Comparison of ENCODE assay signal across 19 cellular contexts in the genomic region with DNA sequence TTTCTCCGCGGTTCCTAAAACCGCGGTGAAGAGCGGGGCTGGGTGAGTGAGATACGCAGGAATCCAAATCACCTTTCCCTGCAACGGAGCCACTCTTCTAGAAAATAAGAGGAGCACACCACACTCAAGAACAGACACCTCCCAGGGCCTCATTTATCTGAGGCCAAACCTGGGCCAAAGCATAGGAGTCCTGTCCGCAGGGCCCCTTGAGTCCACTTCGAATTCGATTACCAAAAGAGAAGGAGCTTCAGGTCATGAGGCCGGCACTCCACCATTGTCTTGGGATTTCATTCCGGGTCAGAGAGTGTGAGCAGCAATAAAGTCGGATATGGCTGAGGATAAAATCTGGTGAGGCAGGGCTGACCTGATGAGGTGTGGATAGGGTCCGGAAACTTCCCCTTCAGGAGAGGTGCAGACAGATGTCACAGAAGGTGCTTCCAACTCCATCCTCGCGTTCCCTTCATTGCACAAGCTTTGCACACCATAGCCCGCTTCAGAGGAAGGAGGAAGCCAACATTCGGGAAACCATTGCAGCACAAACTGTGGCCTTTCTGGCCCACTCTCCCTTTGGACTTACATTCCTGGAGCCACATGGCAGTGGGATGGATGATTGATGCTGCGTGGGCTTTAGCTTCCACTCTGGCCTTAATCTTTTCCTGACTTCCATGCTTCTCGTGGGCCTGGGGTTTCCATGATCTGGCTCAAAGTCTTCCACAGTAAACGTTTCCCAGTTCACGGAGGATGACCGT. TPM values are rescaled to one million over a fixed set of nuclear protein-coding genes. Genes with fewer than 3 reads are reported as not detected.
DNase-seq lines count a peak whose midpoint lies in the region; ATAC-seq and TF ChIP-seq lines count a peak whose summit lies in the region.
"Had no signal": no experiment of that assay in that cellular context is flagged by ENCODE, and none has a peak within 500 bp of the region (broad histone marks: within the 10 kb centered on the region; RNA-seq: fewer than 3 reads in every experiment).

No MANE protein-coding gene starts in this region.

- H3K27ac ChIP-seq in SK-N-SH (ENCODE audit: low read depth in 2 of 2, low read length in 1 of 2): no peak overlapping the region
- H3K27ac ChIP-seq in colonic mucosa: no peak overlapping the region
- no peak overlapping the region for H3K27ac ChIP-seq in mesendoderm (ENCODE audit: low read depth, low read length)
- no peak overlapping the region for H3K27ac ChIP-seq in Karpas-422 (ENCODE audit: low read length)
- H3K27ac ChIP-seq: 22Rv1 had no signal

- no peak overlapping the region for H3K4me2 ChIP-seq in SK-N-SH
- no peak overlapping the region for H3K4me2 ChIP-seq in mesendoderm (ENCODE audit: low read length)
- H3K4me2 ChIP-seq in Karpas-422 (ENCODE audit: low read depth, low read length, poor library complexity, severe bottlenecking): no peak overlapping the region

- no peaks in the 10 kb centered on the region for H4K20me1 ChIP-seq in SK-N-SH (ENCODE audit: insufficient read depth)
- no peaks in the 10 kb centered on the region for H4K20me1 ChIP-seq in Karpas-422 (ENCODE audit: insufficient read depth, low read depth, low read length)

- H2AFZ ChIP-seq in SK-N-SH (ENCODE audit: low read depth): no peak overlapping the region
- no peak overlapping the region for H2AFZ ChIP-seq in Karpas-422 (ENCODE audit: low read length)

- H3K18ac ChIP-seq in mesendoderm (ENCODE audit: low read length): no peak overlapping the region

- no peak overlapping the region for H2BK15ac ChIP-seq in mesendoderm (replicated peaks; ENCODE audit: low read depth)

- no peak for TF ChIP-seq EP300 in SK-N-SH (IDR thresholded peaks at IDR 0.05; ENCODE audit: borderline replicate concordance in 1 of 2, low read depth in 1 of 2, low read length in 1 of 2)

- no peak overlapping the region for H4K5ac ChIP-seq in mesendoderm (ENCODE audit: low read length)

- no peaks in the 10 kb centered on the region for H3K9me2 ChIP-seq in SK-N-SH
- H3K9me2 ChIP-seq in Karpas-422 (replicated peaks; ENCODE audit: insufficient read depth, low read length): no peaks in the 10 kb centered on the region

- CTCF ChIA-PET in SK-N-SH (lab: Yijun Ruan, JAX): no interaction called here

- H3K36me3 ChIP-seq in SK-N-SH (replicated peaks in 1 of 2; ENCODE audit: control insufficient read depth in 1 of 2, insufficient read depth in 2 of 2, low read length in 1 of 2) (no peaks in the 10 kb centered on the region), colonic mucosa (no peaks in the 10 kb centered on the region), mesendoderm (ENCODE audit: control insufficient read depth, insufficient read depth, low read length) (no peaks in the 10 kb centered on the region), Karpas-422 (ENCODE audit: insufficient read depth, low read length) (no peaks in the 10 kb centered on the region)
- H3K36me3 ChIP-seq: BE2C had no signal

- H3K56ac ChIP-seq in mesendoderm (ENCODE audit: low read length): no peak overlapping the region

- no peak overlapping the region for H3K23ac ChIP-seq in mesendoderm (ENCODE audit: low read length)

- DNase-seq in SK-N-SH (peak; percentile 10), AG20443 (ENCODE audit: low spot score) (peak; percentile 3), colonic mucosa (peak; percentile 7), posterior vena cava (ENCODE audit: low spot score) (peak; percentile 64), mesendoderm (no peak), erythroblast (lab: John Stamatoyannopoulos, UW) (no peak), Karpas-422 (no peak)
- DNase-seq: BE2C; CD4-positive, CD25-positive, alpha-beta regulatory T cell; COR-L47; DMS153; EL; KBM-7; NCI-H1105 treated with DMSO at 0.1 percent for 48 hours; NCI-H1694 had no signal

- POLR2A ChIA-PET in SK-N-SH (lab: Yijun Ruan, JAX): no interaction called here

- H3K79me1 ChIP-seq in mesendoderm (ENCODE audit: low read length): no peaks in the 10 kb centered on the region

- no peak overlapping the region for H3K4me3 ChIP-seq in SK-N-SH (ENCODE audit: low read depth in 2 of 2, low read length in 1 of 2)
- no peak overlapping the region for H3K4me3 ChIP-seq in colonic mucosa
- H3K4me3 ChIP-seq in mesendoderm (ENCODE audit: low read length): no peak overlapping the region
- H3K4me3 ChIP-seq in Karpas-422 (ENCODE audit: low read length): no peak overlapping the region
- H3K4me3 ChIP-seq: GM12878 had no signal

- intact Hi-C loops in colonic mucosa (cut with DNase I) (no loop called here), posterior vena cava (cut with DNase I) (no loop called here)

- H3K79me2 ChIP-seq in SK-N-SH (ENCODE audit: insufficient read depth) (no peaks in the 10 kb centered on the region), mesendoderm (ENCODE audit: control insufficient read depth, insufficient read depth, low read length) (no peaks in the 10 kb centered on the region), Karpas-422 (ENCODE audit: low read length) (no peaks in the 10 kb centered on the region)

- peaks cover 9% of the 10 kb centered on the region; the same call in 1 of the 2 replicates for H3K27me3 ChIP-seq in SK-N-SH (ENCODE audit: insufficient read depth)
- H3K27me3 ChIP-seq in colonic mucosa: no peaks in the 10 kb centered on the region
- H3K27me3 ChIP-seq in mesendoderm (ENCODE audit: insufficient read depth, low read length, poor library complexity): no peaks in the 10 kb centered on the region
- H3K27me3 ChIP-seq in Karpas-422 (ENCODE audit: low read length): no peaks in the 10 kb centered on the region
- H3K27me3 ChIP-seq: BE2C had no signal

- H4K8ac ChIP-seq in mesendoderm (ENCODE audit: low read depth, low read length): no peak overlapping the region

- TF ChIP-seq RAD21 in SK-N-SH (IDR thresholded peaks at IDR 0.05; ENCODE audit: low read length): no peak

- H3K9me3 ChIP-seq in SK-N-SH: no peaks in the 10 kb centered on the region
- no peaks in the 10 kb centered on the region for H3K9me3 ChIP-seq in colonic mucosa
- no peaks in the 10 kb centered on the region for H3K9me3 ChIP-seq in Karpas-422 (ENCODE audit: low read length)
- H3K9me3 ChIP-seq: BE2C had no signal

- TF ChIP-seq CTCF in SK-N-SH (IDR thresholded peaks at IDR 0.05): no peak
- no peak for TF ChIP-seq CTCF in colonic mucosa (IDR thresholded peaks at IDR 0.05)

- no peak overlapping the region for H3K4ac ChIP-seq in mesendoderm (ENCODE audit: low read depth, low read length)

- no peak for TF ChIP-seq POLR2A in erythroblast (IDR thresholded peaks at IDR 0.05; ENCODE audit: low read length)

- H2AK5ac ChIP-seq in mesendoderm (ENCODE audit: low read length): no peak overlapping the region

- H3K9ac ChIP-seq in SK-N-SH (no peak overlapping the region), colonic mucosa (ENCODE audit: low read depth in 2 of 2, low read length in 2 of 2) (no peak overlapping the region), mesendoderm (ENCODE audit: low read length) (no peak overlapping the region), Karpas-422 (ENCODE audit: low read length) (no peak overlapping the region)

- H2BK5ac ChIP-seq in mesendoderm (ENCODE audit: low read length): no peak overlapping the region

- H2BK120ac ChIP-seq in mesendoderm (ENCODE audit: low read depth, low read length): no peak overlapping the region

- H3K4me1 ChIP-seq in SK-N-SH (ENCODE audit: control insufficient read depth in 1 of 2, insufficient read depth in 2 of 2, low read depth in 1 of 2, low read length in 1 of 2) (peaks cover 0 to 6% of the 10 kb centered on the region in 2 experiments; a peak in 1 of 4 replicates), colonic mucosa (no peaks in the 10 kb centered on the region), mesendoderm (ENCODE audit: control insufficient read depth, low read depth, low read length) (no peaks in the 10 kb centered on the region), Karpas-422 (ENCODE audit: low read length) (peaks cover 5% of the 10 kb centered on the region)
- H3K4me1 ChIP-seq: BE2C had no signal

- no peaks in the 10 kb centered on the region for H3F3A ChIP-seq in SK-N-SH (replicated peaks; ENCODE audit: insufficient read depth)

- ATAC-seq in SK-N-SH treated with all-trans-retinoic acid at 6 μM for 48 hours: no peak
- ATAC-seq: GM12878, Panc1 had no signal

- WGBS in SK-N-SH (ENCODE audit: low lambda C conversion rate): 79% methylated on average over 23 of the region's 23 CpGs
- no CpG with 5 or more reads among the region's 23 CpGs for WGBS in mesendoderm (ENCODE audit: extremely low coverage, insufficient coverage, low lambda C conversion rate)

TF ChIP-seq in SK-N-SH, 30 proteins besides CTCF, POLR2A, EP300 and RAD21 (continues in another document):
- no peak for TF ChIP-seq CHD2 (IDR thresholded peaks at IDR 0.05; ENCODE audit: low read length, partially characterized antibody)
- TF ChIP-seq YY1 (IDR thresholded peaks at IDR 0.05; ENCODE audit: low read depth): no peak
- TF ChIP-seq FOXJ3 (CRISPR knock-in tag; IDR thresholded peaks at IDR 0.05): no peak
- no peak for TF ChIP-seq JUND (IDR thresholded peaks at IDR 0.05)
- no peak for TF ChIP-seq GABPA (IDR thresholded peaks at IDR 0.05; ENCODE audit: low read depth)

TF ChIP-seq in SK-N-SH treated with all-trans-retinoic acid at 6 μM for 48 hours, 23 proteins besides CTCF, POLR2A, EP300 and RAD21 (continues in another document):
- TF ChIP-seq GLIS3 (CRISPR knock-in tag; IDR thresholded peaks at IDR 0.05) (no peak), ZFP30 (CRISPR knock-in tag; IDR thresholded peaks at IDR 0.05) (no peak), ZNF70 (CRISPR knock-in tag; IDR thresholded peaks at IDR 0.05) (no peak), ZNF565 (CRISPR knock-in tag; conservative IDR thresholded peaks at IDR 0.05; ENCODE audit: low read depth) (no peak), ZNF8 (CRISPR knock-in tag; IDR thresholded peaks at IDR 0.05) (no peak)

RNA-seq across cellular contexts. Expression of a gene that starts 27.2 kb away (rescaled TPM):
- polyA plus RNA-seq in SK-N-SH (2012; rRNA removed): 2.3 and 3.0 TPM in 2 replicates
- 2.8 and 3.1 TPM in 2 replicates for polyA plus RNA-seq in SK-N-SH (2012; cell fraction: cytosol; rRNA removed)
- polyA plus RNA-seq in SK-N-SH (2012; cell fraction: nucleus; rRNA removed): 1.1 and 2.0 TPM in 2 replicates
- total RNA-seq in colonic mucosa (1 to 10 TPM; 5.0 to 7.1 TPM), posterior vena cava (1 to 10 TPM; 4.5 to 8.0 TPM)
- polyA plus RNA-seq in mesendoderm (2013, experiment 1 of 2): 11.6 TPM
- 11.6 TPM for polyA plus RNA-seq in mesendoderm (2013, experiment 2 of 2)
- 16.2 and 22.0 TPM in 2 replicates for total RNA-seq in Karpas-422 (2014; rRNA removed; shearing (Covaris generic); ENCODE audit: low replicate concordance)

Comparison
In these comparisons a context has a peak if more than half of its experiments do, and no peak if none do; other contexts are left out.
1. DNase-seq: peak in SK-N-SH (single experiment), AG20443 (single experiment), colonic mucosa (single experiment) and posterior vena cava (single experiment); none in mesendoderm (single experiment), erythroblast (0 of 2) and Karpas-422 (single experiment).